ENCODE assay signal across 12 cellular contexts in the genomic region with DNA sequence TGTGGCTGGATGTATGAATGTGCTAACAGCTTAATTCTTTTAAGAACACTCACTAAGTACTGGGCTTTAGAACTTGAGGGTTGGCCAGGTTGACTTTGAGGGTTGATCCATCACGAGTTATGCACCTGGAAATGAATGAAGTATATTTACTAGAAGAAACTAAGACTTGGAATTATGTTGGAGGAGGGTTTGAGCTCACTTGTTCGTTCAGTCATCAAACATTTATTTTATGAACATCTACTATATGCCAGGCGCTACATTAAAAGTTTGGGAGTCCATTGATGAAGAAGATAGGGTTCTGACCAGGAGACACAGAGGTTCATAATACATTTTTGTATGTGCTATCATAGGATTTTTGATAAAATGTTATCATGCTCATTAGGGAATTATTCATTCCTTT.
"Had no signal": no experiment of that assay in that cellular context is flagged by ENCODE, and none has a peak within 500 bp of the region (broad histone marks: within the 10 kb centered on the region; RNA-seq: fewer than 3 reads in every experiment).

No MANE protein-coding gene starts in this region.

- H3K9me3 Mint-ChIP-seq: activated naive CD4-positive, alpha-beta T cell treated with anti-CD3 and anti-CD28 coated beads, Interleukin-2, amount 50 U/mL, for 72 hours; memory B cell; stimulated activated naive CD8-positive, alpha-beta T cell treated with anti-CD3 and anti-CD28 coated beads, Interleukin-15, Interleukin-2, amounts not matched to agents 100 ng/mL and 50 ng/mL, for 24 hours had no signal

- H3K4me3 Mint-ChIP-seq: memory B cell; stimulated activated naive CD8-positive, alpha-beta T cell treated with anti-CD3 and anti-CD28 coated beads, Interleukin-15, Interleukin-2, amounts not matched to agents 100 ng/mL and 50 ng/mL, for 24 hours had no signal

- H3K27me3 Mint-ChIP-seq: memory B cell had no signal

- H3K27ac Mint-ChIP-seq: memory B cell; stimulated activated naive CD8-positive, alpha-beta T cell treated with anti-CD3 and anti-CD28 coated beads, Interleukin-15, Interleukin-2, amounts not matched to agents 100 ng/mL and 50 ng/mL, for 24 hours had no signal

- H3K27ac ChIP-seq: testis had no signal

- H3K27me3 ChIP-seq: heart right ventricle, testis had no signal

- H3K4me3 ChIP-seq: heart right ventricle, left ventricle myocardium inferior, testis had no signal

- ATAC-seq: heart right ventricle, sciatic nerve had no signal

- H3K9me3 ChIP-seq: heart right ventricle, left ventricle myocardium inferior, testis had no signal

- DNase-seq: activated effector memory CD4-positive, alpha-beta T cell treated with anti-CD3 and anti-CD28 coated beads, Interleukin-2, amount 50 U/mL, for 16 hours; foreskin melanocyte; heart right ventricle; islet precursor cell; left ventricle myocardium inferior; posterior cingulate gyrus; stimulated activated CD8-positive, alpha-beta memory T cell treated with anti-CD3 and anti-CD28 coated beads, Interleukin-4, amount 100 ng/mL, for 48 hours; testis had no signal
